10 cellular contexts compared by ENCODE assay signal in genomic region chr3:152200476-152201422, GRCh38.
DNase-seq lines count a peak whose midpoint lies in the region; ATAC-seq and TF ChIP-seq lines count a peak whose summit lies in the region.
"Had no signal": no experiment of that assay in that cellular context is flagged by ENCODE, and none has a peak within 500 bp of the region (broad histone marks: within the 10 kb centered on the region; RNA-seq: fewer than 3 reads in every experiment).

No MANE protein-coding gene starts in this region.

- TF ChIP-seq POLR2A in prostate gland (IDR thresholded peaks at IDR 0.05): no peak

- intact Hi-C loops in dorsolateral prefrontal cortex (cut with DNase I): no loop called here
- intact Hi-C loops in prostate gland (cut with DNase I): loop anchor here (1.0 kb wide), 1 partner anchor 68 kb away; the partner anchor contains the start of gene MBNL1

- DNase-seq in GM12864 (ENCODE audit: low read depth) (no peak), Karpas-422 (peak; percentile 42), dorsolateral prefrontal cortex (no peak), prostate gland (ENCODE audit: low spot score) (no peak), GM19240 (ENCODE audit: insufficient read length, low spot score) (no peak), NCI-H748 treated with DMSO at 0.1 percent for 48 hours (lab: John Stamatoyannopoulos, UW) (no peak), NCI-H2196 (lab: John Stamatoyannopoulos, UW; ENCODE audit: unreplicated experiment) (no peak)
- DNase-seq: effector CD4-positive, alpha-beta T cell had no signal

- H3K4me1 ChIP-seq in Karpas-422 (ENCODE audit: low read length): peaks cover 27% of the 10 kb centered on the region
- H3K4me1 ChIP-seq in prostate gland (replicated peaks): no peaks in the 10 kb centered on the region
- H3K4me1 ChIP-seq: parathyroid adenoma had no signal

- ATAC-seq in GM19397 (IDR thresholded peaks at IDR 0.05; ENCODE audit: unreplicated experiment): no peak

- H3K79me2 ChIP-seq in Karpas-422 (ENCODE audit: low read length): no peaks in the 10 kb centered on the region
- H3K79me2 ChIP-seq: parathyroid adenoma had no signal

- no peaks in the 10 kb centered on the region for H3K36me3 ChIP-seq in Karpas-422 (ENCODE audit: insufficient read depth, low read length)
- H3K36me3 ChIP-seq in prostate gland: no peaks in the 10 kb centered on the region

- H2AFZ ChIP-seq in Karpas-422 (ENCODE audit: low read length): peak overlapping the region; percentile 24; the same call in 1 of the 2 replicates
- H2AFZ ChIP-seq: parathyroid adenoma had no signal

- H3K4me3 ChIP-seq in GM12864 (ENCODE audit: low read depth, low read length) (peak overlapping the region; percentile 36; the same call in 1 of the 2 replicates), Karpas-422 (ENCODE audit: low read length) (no peak overlapping the region), dorsolateral prefrontal cortex (peak overlapping the region in 50 of 59 donors; percentile 1 to 49 (median 28)), prostate gland (no peak overlapping the region)

- no peaks in the 10 kb centered on the region for H4K20me1 ChIP-seq in Karpas-422 (ENCODE audit: insufficient read depth, low read depth, low read length)

- 72% methylated on average over 3 of the region's 3 CpGs for WGBS in prostate gland

- TF ChIP-seq CTCF in GM12864 (IDR thresholded peaks at IDR 0.05; ENCODE audit: low read depth, low read length, missing control alignments) (no peak), dorsolateral prefrontal cortex (IDR thresholded peaks at IDR 0.05 in 54 of 56, conservative IDR thresholded peaks at IDR 0.05 in 2 of 56; ENCODE audit: low read depth in 1 of 56, partially characterized antibody in 56 of 56) (no peak), prostate gland (IDR thresholded peaks at IDR 0.05) (no peak)

- no peaks in the 10 kb centered on the region for H3K9me2 ChIP-seq in Karpas-422 (replicated peaks; ENCODE audit: insufficient read depth, low read length)

- no peak overlapping the region for H3K27ac ChIP-seq in Karpas-422 (ENCODE audit: low read length)
- H3K27ac ChIP-seq in dorsolateral prefrontal cortex: peak overlapping the region in 49 of 59 donors; percentile 1 to 75 (median 47)
- peak overlapping the region; percentile 27 to 52 for H3K27ac ChIP-seq in prostate gland
- H3K27ac ChIP-seq: parathyroid adenoma had no signal

- H3K9me3 ChIP-seq in Karpas-422 (ENCODE audit: low read length) (no peaks in the 10 kb centered on the region), prostate gland (no peaks in the 10 kb centered on the region)

- H3K27me3 ChIP-seq in Karpas-422 (ENCODE audit: low read length) (no peaks in the 10 kb centered on the region), dorsolateral prefrontal cortex (no peaks in the 10 kb centered on the region), prostate gland (replicated peaks; ENCODE audit: insufficient read depth) (no peaks in the 10 kb centered on the region)

- H3K9ac ChIP-seq in Karpas-422 (ENCODE audit: low read length): no peak overlapping the region; the same call in 1 of the 2 replicates
- H3K9ac ChIP-seq: parathyroid adenoma had no signal

- peak overlapping the region; percentile 45 for H3K4me2 ChIP-seq in Karpas-422 (ENCODE audit: low read depth, low read length, poor library complexity, severe bottlenecking)

Comparison
In these comparisons a context has a peak if more than half of its experiments do, and no peak if none do; other contexts are left out.
1. H3K4me3 ChIP-seq: peak in GM12864 (single experiment) and dorsolateral prefrontal cortex (50 of 59); none in Karpas-422 (single experiment) and prostate gland (0 of 2).